Comparison of ENCODE assay signal across 16 cellular contexts in genomic region chr7:12805957-12806356, GRCh38.
A peak's percentile ranks its signal among the peaks of the same experiment; 100 is the strongest.
DNase-seq lines count a peak whose midpoint lies in the region; ATAC-seq lines count a peak whose summit lies in the region.
"Had no signal": no experiment of that assay in that cellular context is flagged by ENCODE, and none has a peak within 500 bp of the region (broad histone marks: within the 10 kb centered on the region; RNA-seq: fewer than 3 reads in every experiment).

No MANE protein-coding gene starts in this region.

- ATAC-seq in left lobe of liver (peak; percentile 34), GM21423 (IDR thresholded peaks at IDR 0.05; ENCODE audit: unreplicated experiment) (no peak)
- ATAC-seq: stimulated activated naive B cell treated with anti-CD40 and anti-IgM and Interleukin-4, amounts not matched to agents 10 μg/mL and 1 μg/mL and 100 μg/mL, for 72 hours had no signal

- in situ Hi-C loops in KBM-7 (cut with MboI; ENCODE audit: low pct_unique_long_range_greater_than_20kb, low sequenced_read_pairs): no loop called here

- DNase-seq in AML-193 (lab: John Stamatoyannopoulos, UW): peak; percentile 42 to 46
- peak; percentile 93 for DNase-seq in KBM-7
- peak; percentile 42 for DNase-seq in SKM-1 (lab: John Stamatoyannopoulos, UW; ENCODE audit: unreplicated experiment)
- no peak for DNase-seq in left lobe of liver (ENCODE audit: low spot score)
- DNase-seq in kidney glomerular epithelial cell (lab: John Stamatoyannopoulos, UW): no peak
- no peak for DNase-seq in hepatic stellate cell (ENCODE audit: low spot score)
- no peak for DNase-seq in DMS79 treated with DMSO at 0.1 percent for 48 hours (lab: John Stamatoyannopoulos, UW)
- DNase-seq: activated CD4-positive, alpha-beta T cell treated with anti-CD3 and anti-CD28 coated beads, Interleukin-2, amount 50 U/mL, for 1 hour; immature natural killer cell; NCI-H1417 treated with DMSO at 0.1 percent for 48 hours; NCI-H524 treated with DMSO at 0.1 percent for 48 hours; OCI-M1; SIG-M5; stimulated activated CD4-positive, alpha-beta T cell treated with anti-CD3 and anti-CD28 coated beads, Interleukin-2, amount 100 ng/mL, for 48 hours; stimulated activated naive B cell treated with anti-CD40 and anti-IgM and Interleukin-4, amounts not matched to agents 10 μg/mL and 1 μg/mL and 100 μg/mL, for 72 hours had no signal

Comparison
In these comparisons a context has a peak if more than half of its experiments do, and no peak if none do; other contexts are left out.
1. DNase-seq: peak in AML-193 (2 of 2), KBM-7 (single experiment) and SKM-1 (single experiment); none in left lobe of liver (single experiment), kidney glomerular epithelial cell (single experiment), hepatic stellate cell (single experiment) and DMS79 treated with DMSO at 0.1 percent for 48 hours (single experiment).